In genomic region chr16:23194497-23195221, GRCh38 we compare ENCODE assay signal across 20 cellular contexts. TPM values are rescaled to one million over a fixed set of nuclear protein-coding genes. Genes with fewer than 3 reads are reported as not detected.
A peak's percentile ranks its signal among the peaks of the same experiment; 100 is the strongest.
DNase-seq lines count a peak whose midpoint lies in the region; ATAC-seq and TF ChIP-seq lines count a peak whose summit lies in the region.
"Had no signal": no experiment of that assay in that cellular context is flagged by ENCODE, and none has a peak within 500 bp of the region (broad histone marks: within the 10 kb centered on the region; RNA-seq: fewer than 3 reads in every experiment).

No MANE protein-coding gene starts in this region.

- TF ChIP-seq CTCF in HEK293 (tag by site-specific recombination; IDR thresholded peaks at IDR 0.05), result no peak
- no peak for TF ChIP-seq CTCF in body of pancreas (IDR thresholded peaks at IDR 0.05)
- no peak for TF ChIP-seq CTCF in sigmoid colon (IDR thresholded peaks at IDR 0.05)

- no peak overlapping the region for H3K4me3 Mint-ChIP-seq in T-helper 17 cell

- H3K4me1 Mint-ChIP-seq in T-helper 17 cell, result no peaks in the 10 kb centered on the region

- H3K27me3 ChIP-seq in body of pancreas (no peaks in the 10 kb centered on the region), sigmoid colon (no peaks in the 10 kb centered on the region)

- TF ChIP-seq POLR2A in body of pancreas (IDR thresholded peaks at IDR 0.05) (no peak), sigmoid colon (IDR thresholded peaks at IDR 0.05) (no peak)

- intact Hi-C loops in body of pancreas (cut with DNase I), result no loop called here
- intact Hi-C loops in sigmoid colon (cut with DNase I), result no loop called here

- H3K4me1 ChIP-seq in HEK293 (ENCODE audit: control insufficient read depth, insufficient read depth, low read length) (no peaks in the 10 kb centered on the region), body of pancreas (peaks cover 14% of the 10 kb centered on the region), sigmoid colon (peaks cover 0 to 29% (median 22%) of the 10 kb centered on the region in 4 donors)
- H3K4me1 ChIP-seq: HAP-1 had no signal

- in situ Hi-C loops in ACHN (cut with HindIII; ENCODE audit: low pct_ligation_motif_present, low pct_unique_long_range_greater_than_20kb, low sequenced_read_pairs), result loop anchor here (25.0 kb wide), 1 partner anchor 243 kb away; no protein-coding TSS in a partner anchor

- no peak overlapping the region for H3K27ac Mint-ChIP-seq in T-helper 17 cell

- H3K9me3 ChIP-seq in HEK293 (ENCODE audit: control insufficient read depth, insufficient read depth, low read depth, low read length), result no peaks in the 10 kb centered on the region
- no peaks in the 10 kb centered on the region for H3K9me3 ChIP-seq in body of pancreas
- no peaks in the 10 kb centered on the region for H3K9me3 ChIP-seq in sigmoid colon
- H3K9me3 ChIP-seq in T-helper 17 cell (ENCODE audit: control insufficient read depth, low read length, poor library complexity, severe bottlenecking), result no peaks in the 10 kb centered on the region
- H3K9me3 ChIP-seq: HAP-1 had no signal

- peaks cover 69% of the 10 kb centered on the region for H3K27me3 Mint-ChIP-seq in T-helper 17 cell

- H3K36me3 Mint-ChIP-seq in T-helper 17 cell (ENCODE audit: low read depth), result peaks cover 4% of the 10 kb centered on the region

- POLR2A ChIA-PET in HEK293 (lab: Yijun Ruan, JAX), result no interaction called here

- H3K27ac ChIP-seq in HEK293 (ENCODE audit: extremely low read depth, low read depth, low read length), result no peak overlapping the region
- peak overlapping the region in 3 of 4 donors; percentile 26 to 64 (median 51) for H3K27ac ChIP-seq in body of pancreas
- peak overlapping the region in 3 of 4 donors; percentile 16 to 68 (median 66) for H3K27ac ChIP-seq in sigmoid colon
- H3K27ac ChIP-seq: GM23248, KMS-11 had no signal

- 22 to 29% methylated on average over 9 of the region's 9 CpGs for WGBS in body of pancreas, 2 donors
- 79 to 82% methylated on average over 9 of the region's 9 CpGs for WGBS in sigmoid colon, 2 donors

- TF ChIP-seq EP300 in sigmoid colon (IDR thresholded peaks at IDR 0.05), result no peak

- peak; percentile 17 for DNase-seq in MV-4-11 (lab: John Stamatoyannopoulos, UW)
- DNase-seq in body of pancreas, result peak in 3 of 4 donors; percentile 17 to 44 (median 28)
- no peak for DNase-seq in sigmoid colon
- no peak for DNase-seq in ACHN
- DNase-seq in anterior cingulate cortex (lab: John Stamatoyannopoulos, UW), result no peak
- no peak for DNase-seq in T-helper 17 cell
- DNase-seq: C1 segment of cervical spinal cord, GM23248, NCI-H1092, NCI-H146, NCI-H2081, NCI-H2171 treated with DMSO at 0.1 percent for 48 hours, NCI-H524 treated with DMSO at 0.1 percent for 48 hours, NCI-H82 had no signal

- no peak overlapping the region for H3K4me3 ChIP-seq in HEK293 (ENCODE audit: low read depth, low read length)
- no peak overlapping the region for H3K4me3 ChIP-seq in body of pancreas
- no peak overlapping the region for H3K4me3 ChIP-seq in sigmoid colon
- H3K4me3 ChIP-seq: GM23248, HAP-1 had no signal

- no peaks in the 10 kb centered on the region for H3K36me3 ChIP-seq in HEK293 (ENCODE audit: control insufficient read depth in 2 of 2, insufficient read depth in 1 of 2, low read length in 2 of 2)
- H3K36me3 ChIP-seq in body of pancreas (replicated peaks in 1 of 2; ENCODE audit: insufficient read depth in 1 of 2, low read depth in 2 of 2), result no peaks in the 10 kb centered on the region
- no peaks in the 10 kb centered on the region for H3K36me3 ChIP-seq in sigmoid colon
- H3K36me3 ChIP-seq: HAP-1 had no signal

- peak; percentile 76 for ATAC-seq in body of pancreas
- ATAC-seq in T-helper 17 cell, result no peak

- CTCF ChIA-PET in HEK293 (lab: Yijun Ruan, JAX), result interaction anchor here (0.6 kb wide), 1 partner anchor 13 kb away, joined by 3 read pairs; the partner anchor contains the start of gene SCNN1G

TF ChIP-seq in HEK293, 187 proteins besides CTCF, POLR2A, EP300 and RAD21:
- no peak for TF ChIP-seq KLF8 (tag by site-specific recombination; IDR thresholded peaks at IDR 0.05)
- TF ChIP-seq ZBTB17 (tag by site-specific recombination; IDR thresholded peaks at IDR 0.05), result peak; percentile 27; the same call in 1 of the 2 replicates
- no peak for TF ChIP-seq ZNF830 (tag by site-specific recombination; IDR thresholded peaks at IDR 0.05; ENCODE audit: low read depth)
- TF ChIP-seq ZFP37 (tag by site-specific recombination; IDR thresholded peaks at IDR 0.05), result no peak
- TF ChIP-seq ZNF585B (tag by site-specific recombination; IDR thresholded peaks at IDR 0.05), result no peak
- no peak for TF ChIP-seq RBAK (tag by site-specific recombination; IDR thresholded peaks at IDR 0.05)

RNA-seq across cellular contexts. Expression of gene SCNN1G, which starts 12.1 kb away (rescaled TPM):
- 1 to 10 TPM in 1 of 2 donors, under 1 TPM in 1; 0.26 to 1.6 TPM for total RNA-seq in body of pancreas
- total RNA-seq in sigmoid colon, result under 1 TPM in 2 of 4 donors, not detected in 2; under 0.01 to 0.16 TPM
- polyA plus RNA-seq in sigmoid colon, result 10 to 100 TPM in 1 of 3 donors, 1 to 10 TPM in 2; 3.0 to 36.2 (median 9.2) TPM
- not detected for total RNA-seq in T-helper 17 cell
- total RNA-seq: GM23248, HT1080, OCI-LY7, SK-MEL-5 had no signal
- polyA plus RNA-seq: GM23248 had no signal

RNA-seq across cellular contexts. Expression of gene USP31, which starts 45.4 kb away (rescaled TPM):
- total RNA-seq in body of pancreas (1 to 10 TPM; 5.2 to 8.6 TPM), sigmoid colon (10 to 100 TPM; 12.7 to 21.0 (median 16.7) TPM), T-helper 17 cell (1 to 10 TPM; 3.5 to 7.2 TPM)
- 1 to 10 TPM in 2 of 3 donors, under 1 TPM in 1; 0.60 to 4.0 (median 2.3) TPM for polyA plus RNA-seq in sigmoid colon

Comparison
In these comparisons a context has a peak if more than half of its experiments do, and no peak if none do; other contexts are left out.
1. DNase-seq: peak in MV-4-11 (single experiment) and body of pancreas (3 of 4); none in sigmoid colon (single experiment), ACHN (single experiment), anterior cingulate cortex (0 of 58) and T-helper 17 cell (0 of 3).